8 cellular contexts compared by ENCODE assay signal in the genomic region with DNA sequence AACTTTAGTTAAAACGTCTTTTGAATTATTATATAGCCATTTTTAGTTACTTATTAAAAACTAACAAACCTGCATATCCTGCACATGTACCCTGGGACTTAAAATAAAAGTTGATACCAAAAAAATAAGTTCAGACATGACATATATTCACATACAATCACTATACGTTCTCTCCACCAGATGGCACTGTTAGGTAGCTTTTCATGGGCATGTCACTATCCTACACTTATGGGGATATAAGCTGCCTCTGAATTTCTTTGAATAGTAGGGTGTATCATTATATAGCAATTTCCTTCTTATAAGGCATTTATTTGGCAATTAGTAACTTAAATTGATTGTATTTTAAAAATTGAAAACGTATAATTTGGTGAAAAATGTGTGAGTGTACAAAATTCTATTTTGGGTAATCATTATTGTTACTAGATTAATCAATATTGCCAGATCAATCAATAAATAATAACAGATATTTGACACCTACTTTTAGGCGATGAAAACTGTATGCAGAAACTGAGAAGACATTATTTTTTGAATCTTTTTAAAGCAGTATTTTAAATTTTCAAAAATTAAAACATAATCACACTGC. TPM values are rescaled to one million over a fixed set of nuclear protein-coding genes. Genes with fewer than 3 reads are reported as not detected.
DNase-seq lines count a peak whose midpoint lies in the region; TF ChIP-seq lines count a peak whose summit lies in the region.

No MANE protein-coding gene starts in this region.

- DNase-seq in cardiac muscle cell (ENCODE audit: low read depth in 1 of 2, low spot score in 1 of 2) (peak; percentile 78 to 87), cardiac septum (ENCODE audit: low spot score) (no peak), H4 (ENCODE audit: low spot score) (peak; percentile 70), LHCN-M2 (ENCODE audit: low read depth) (peak; percentile 66), OCI-M1 (lab: John Stamatoyannopoulos, UW) (peak; percentile 87), astrocyte of the spinal cord (ENCODE audit: low read depth, low spot score) (peak; percentile 81), iPS-NIHi11 (ENCODE audit: low spot score) (peak; percentile 69)
- peak; percentile 30 for DNase-seq in stimulated activated CD4-positive, alpha-beta T cell treated with anti-CD3 and anti-CD28 coated beads, Interleukin-2, amount 100 ng/mL, for 4 hours (ENCODE audit: low read depth)

- TF ChIP-seq CTCF in cardiac muscle cell (IDR thresholded peaks at IDR 0.05; ENCODE audit: low read depth, low read length) = peak; percentile 67
- peak; percentile 70 for TF ChIP-seq CTCF in astrocyte of the spinal cord (IDR thresholded peaks at IDR 0.05; ENCODE audit: low read depth, low read length)

- H3K9me3 ChIP-seq in cardiac muscle cell (ENCODE audit: low read depth) = no peaks in the 10 kb centered on the region

- H3K4me3 ChIP-seq in cardiac muscle cell (no peak overlapping the region), astrocyte of the spinal cord (ENCODE audit: low read depth, low read length) (no peak overlapping the region)

- H3K27me3 ChIP-seq in cardiac muscle cell = no peaks in the 10 kb centered on the region

- in situ Hi-C loops in astrocyte of the spinal cord (cut with HindIII; ENCODE audit: low sequenced_read_pairs) = no loop called here

- no peak overlapping the region for H3K27ac ChIP-seq in cardiac muscle cell

- H3K36me3 ChIP-seq in cardiac muscle cell = no peaks in the 10 kb centered on the region

- intact Hi-C loops in cardiac septum (cut with DNase I) = loop anchor here (2.0 kb wide), 1 partner anchor 430 kb away; no protein-coding TSS in a partner anchor

- no peaks in the 10 kb centered on the region for H3K4me1 ChIP-seq in cardiac muscle cell (ENCODE audit: low read depth)

RNA-seq across cellular contexts. Expression of a gene that starts 31.8 kb away (rescaled TPM):
- total RNA-seq in cardiac muscle cell (not detected in 2 replicates), cardiac septum (not detected), LHCN-M2 (2014; rRNA removed) (not detected in 2 replicates)
- polyA plus RNA-seq in cardiac muscle cell = not detected in 2 replicates
- total RNA-seq in H4 (2014; rRNA removed; shearing (Covaris generic)) = not detected in 2 replicates
- not detected for polyA plus RNA-seq in LHCN-M2 (2012)

RNA-seq across cellular contexts. Expression of a gene that starts 55.3 kb away (rescaled TPM):
- total RNA-seq in cardiac muscle cell (not detected in 2 replicates), cardiac septum (not detected), LHCN-M2 (2014; rRNA removed) (not detected in 2 replicates)
- polyA plus RNA-seq in cardiac muscle cell = not detected in 2 replicates
- not detected in 2 replicates for total RNA-seq in H4 (2014; rRNA removed; shearing (Covaris generic))
- not detected for polyA plus RNA-seq in LHCN-M2 (2012)
